18 cellular contexts compared by ENCODE assay signal in genomic region chr2:139177041-139177440, GRCh38.
DNase-seq lines count a peak whose midpoint lies in the region; ATAC-seq and TF ChIP-seq lines count a peak whose summit lies in the region.
"Had no signal": no experiment of that assay in that cellular context is flagged by ENCODE, and none has a peak within 500 bp of the region (broad histone marks: within the 10 kb centered on the region; RNA-seq: fewer than 3 reads in every experiment).

No MANE protein-coding gene starts in this region.

- no peaks in the 10 kb centered on the region for H3K4me1 ChIP-seq in PC-3 (ENCODE audit: insufficient read depth, low read length)
- no peaks in the 10 kb centered on the region for H3K4me1 ChIP-seq in naive thymus-derived CD4-positive, alpha-beta T cell (ENCODE audit: control insufficient read depth in 2 of 2, insufficient read depth in 2 of 2, low read length in 2 of 2)
- H3K4me1 ChIP-seq: SJCRH30 had no signal

- H2AFZ ChIP-seq in PC-3 (ENCODE audit: low read length): peak overlapping the region; percentile 43; the same call in 1 of the 2 replicates
- H2AFZ ChIP-seq: PC-9 had no signal

- no peak overlapping the region for H3K4me3 ChIP-seq in PC-3 (ENCODE audit: low read length)
- H3K4me3 ChIP-seq in naive thymus-derived CD4-positive, alpha-beta T cell (ENCODE audit: low read length): no peak overlapping the region
- H3K4me3 ChIP-seq: GM12878, PC-9, SJCRH30 had no signal

- no peaks in the 10 kb centered on the region for H3K36me3 Mint-ChIP-seq in mesothelial cell of epicardium
- no peaks in the 10 kb centered on the region for H3K36me3 Mint-ChIP-seq in naive thymus-derived CD4-positive, alpha-beta T cell
- H3K36me3 Mint-ChIP-seq: CD4-positive, alpha-beta memory T cell had no signal

- no peaks in the 10 kb centered on the region for H3K9me2 ChIP-seq in PC-3 (replicated peaks; ENCODE audit: low read length)

- no TSS peak for BruUV-seq in PC-3 (replicated peaks; lab: Mats Ljungman, UMichigan)

- H3K27me3 Mint-ChIP-seq in mesothelial cell of epicardium (ENCODE audit: low read depth): no peaks in the 10 kb centered on the region
- H3K27me3 Mint-ChIP-seq in naive thymus-derived CD4-positive, alpha-beta T cell: no peaks in the 10 kb centered on the region
- H3K27me3 Mint-ChIP-seq: B cell; CD4-positive, alpha-beta memory T cell had no signal

- H3F3A ChIP-seq in PC-3 (ENCODE audit: low read length, unreplicated experiment): no peaks in the 10 kb centered on the region

- H3K9me3 Mint-ChIP-seq in mesothelial cell of epicardium: peaks cover 6% of the 10 kb centered on the region
- H3K9me3 Mint-ChIP-seq in naive thymus-derived CD4-positive, alpha-beta T cell: peaks cover 1 to 28% (median 9%) of the 10 kb centered on the region in 11 donors
- H3K9me3 Mint-ChIP-seq: H9 had no signal

- H3K9ac ChIP-seq in PC-3 (ENCODE audit: low read length): no peak overlapping the region

- TF ChIP-seq CTCF in PC-3 (conservative IDR thresholded peaks at IDR 0.05; ENCODE audit: low read depth, low read length) (no peak), mesothelial cell of epicardium (IDR thresholded peaks at IDR 0.05; ENCODE audit: unreplicated experiment) (no peak)

- no peak overlapping the region for H3K4me3 Mint-ChIP-seq in mesothelial cell of epicardium
- no peak overlapping the region for H3K4me3 Mint-ChIP-seq in naive thymus-derived CD4-positive, alpha-beta T cell
- H3K4me3 Mint-ChIP-seq: B cell; CD4-positive, alpha-beta memory T cell; H9 had no signal

- no peaks in the 10 kb centered on the region for H3K27me3 ChIP-seq in PC-3 (ENCODE audit: low read length)
- H3K27me3 ChIP-seq in naive thymus-derived CD4-positive, alpha-beta T cell (ENCODE audit: control insufficient read depth in 2 of 2, insufficient read depth in 2 of 2, low read length in 2 of 2): no peaks in the 10 kb centered on the region
- H3K27me3 ChIP-seq: SJCRH30 had no signal

- DNase-seq in COR-L47 (lab: John Stamatoyannopoulos, UW): peak; percentile 60
- peak; percentile 67 for DNase-seq in NCI-H146 treated with DMSO at 0.1 percent for 48 hours (lab: John Stamatoyannopoulos, UW; ENCODE audit: unreplicated experiment)
- peak; percentile 7 for DNase-seq in PC-3
- DNase-seq in mesothelial cell of epicardium (ENCODE audit: low spot score in 2 of 2, unreplicated experiment in 2 of 2): no peak
- no peak for DNase-seq in left colon
- no peak for DNase-seq in cerebellar cortex (ENCODE audit: low spot score)
- no peak for DNase-seq in naive thymus-derived CD4-positive, alpha-beta T cell
- DNase-seq: CD4-positive, alpha-beta memory T cell; DND-41; GDM1; H9; NCI-H1048; NCI-H187 treated with DMSO at 0.1 percent for 48 hours; NCI-H524; PC-9; SJCRH30 had no signal

- H3K27ac Mint-ChIP-seq in mesothelial cell of epicardium: peak overlapping the region; percentile 22
- no peak overlapping the region for H3K27ac Mint-ChIP-seq in naive thymus-derived CD4-positive, alpha-beta T cell
- H3K27ac Mint-ChIP-seq: B cell; CD4-positive, alpha-beta memory T cell; H9 had no signal

- no peak overlapping the region for H3K4me2 ChIP-seq in PC-3 (ENCODE audit: low read length)
- H3K4me2 ChIP-seq: PC-9 had no signal

- POLR2A ChIA-PET in PC-3 (lab: Charles Lee; ENCODE audit: unreplicated experiment): no interaction called here
- POLR2A ChIA-PET in naive thymus-derived CD4-positive, alpha-beta T cell (lab: Charles Lee): no interaction called here

- no peaks in the 10 kb centered on the region for H3K36me3 ChIP-seq in PC-3 (ENCODE audit: low read depth, low read length)
- no peaks in the 10 kb centered on the region for H3K36me3 ChIP-seq in naive thymus-derived CD4-positive, alpha-beta T cell (ENCODE audit: control insufficient read depth in 2 of 3, insufficient read depth in 3 of 3, low read length in 3 of 3)
- H3K36me3 ChIP-seq: SJCRH30 had no signal

- H3K27ac ChIP-seq in PC-3 (ENCODE audit: low read length): no peak overlapping the region
- H3K27ac ChIP-seq in naive thymus-derived CD4-positive, alpha-beta T cell (ENCODE audit: low read depth, low read length): no peak overlapping the region
- H3K27ac ChIP-seq: PC-9, SJCRH30 had no signal

- H3K4me1 Mint-ChIP-seq in mesothelial cell of epicardium: peaks cover 2% of the 10 kb centered on the region
- H3K4me1 Mint-ChIP-seq in naive thymus-derived CD4-positive, alpha-beta T cell: no peaks in the 10 kb centered on the region
- H3K4me1 Mint-ChIP-seq: B cell; CD4-positive, alpha-beta memory T cell had no signal

- intact Hi-C loops in PC-3 (cut with micrococcal nuclease) (no loop called here), left colon (cut with DNase I, micrococcal nuclease) (no loop called here)
- intact Hi-C loops in naive thymus-derived CD4-positive, alpha-beta T cell (cut with micrococcal nuclease): no loop called here

- H3K79me2 ChIP-seq in PC-3 (ENCODE audit: low read length): no peaks in the 10 kb centered on the region

- H4K20me1 ChIP-seq in PC-3 (ENCODE audit: low read length): no peaks in the 10 kb centered on the region

- CTCF ChIA-PET in PC-3 (lab: Charles Lee): no interaction called here
- CTCF ChIA-PET in naive thymus-derived CD4-positive, alpha-beta T cell (lab: Charles Lee): no interaction called here

- H3K9me3 ChIP-seq in PC-3 (ENCODE audit: low read length): no peaks in the 10 kb centered on the region
- peaks cover 0 to 7% (median 0%) of the 10 kb centered on the region in 3 experiments for H3K9me3 ChIP-seq in naive thymus-derived CD4-positive, alpha-beta T cell (ENCODE audit: control insufficient read depth in 2 of 3, low read length in 3 of 3)
- H3K9me3 ChIP-seq: SJCRH30 had no signal

- ATAC-seq in PC-3: no peak
- ATAC-seq in left colon: no peak
- ATAC-seq in naive thymus-derived CD4-positive, alpha-beta T cell: no peak
- ATAC-seq: GM12878 had no signal

Comparison
In these comparisons a context has a peak if more than half of its experiments do, and no peak if none do; other contexts are left out.
1. DNase-seq: peak in COR-L47 (single experiment), NCI-H146 treated with DMSO at 0.1 percent for 48 hours (single experiment) and PC-3 (single experiment); none in mesothelial cell of epicardium (0 of 2), left colon (0 of 2), cerebellar cortex (single experiment) and naive thymus-derived CD4-positive, alpha-beta T cell (0 of 9).